Comparison of ENCODE assay signal across 21 cellular contexts in genomic region chr5:74816875-74817274, GRCh38. TPM values are rescaled to one million over a fixed set of nuclear protein-coding genes. Genes with fewer than 3 reads are reported as not detected.
DNase-seq lines count a peak whose midpoint lies in the region; ATAC-seq, FAIRE-seq and TF ChIP-seq lines count a peak whose summit lies in the region.
"Had no signal": no experiment of that assay in that cellular context is flagged by ENCODE, and none has a peak within 500 bp of the region (broad histone marks: within the 10 kb centered on the region; RNA-seq: fewer than 3 reads in every experiment).

No MANE protein-coding gene starts in this region.

- H2BK20ac ChIP-seq in H1 (ENCODE audit: low read length), result no peak overlapping the region

- H3K27ac ChIP-seq in A673 (ENCODE audit: low read depth, low read length, poor library complexity, severe bottlenecking), result no peak overlapping the region
- H3K27ac ChIP-seq in PC-3 (ENCODE audit: low read length), result no peak overlapping the region
- no peak overlapping the region for H3K27ac ChIP-seq in H1 (ENCODE audit: low read depth, low read length)
- peak overlapping the region; percentile 83 for H3K27ac ChIP-seq in iPS-20b (ENCODE audit: low read length)
- H3K27ac ChIP-seq: C4-2B, SJSA1 had no signal

- BruUV-seq in A673 (replicated peaks; lab: Mats Ljungman, UMichigan) (no TSS peak), PC-3 (replicated peaks; lab: Mats Ljungman, UMichigan) (no TSS peak)

- no peak overlapping the region for H3K4me3 ChIP-seq in A673 (ENCODE audit: low read depth, low read length, poor library complexity, severe bottlenecking)
- no peak overlapping the region for H3K4me3 ChIP-seq in PC-3 (ENCODE audit: low read length)
- peak overlapping the region in 1 of 4 experiments; percentile 23; a peak in 1 of 8 replicates for H3K4me3 ChIP-seq in H1 (ENCODE audit: extremely low read depth in 1 of 4, insufficient read depth in 2 of 4, low read depth in 3 of 4, low read length in 4 of 4)
- H3K4me3 ChIP-seq in iPS-20b (ENCODE audit: low read length), result peak overlapping the region; percentile 44; the same call in 1 of the 2 replicates
- H3K4me3 ChIP-seq: SJSA1 had no signal

- peak; percentile 88 for FAIRE-seq in H1 (lab: Jason Lieb, UNC)
- FAIRE-seq: GM12892, H54, RCC 7860 had no signal

- H2AK5ac ChIP-seq in H1 (ENCODE audit: low read depth, low read length), result no peak overlapping the region

- H3K4me2 ChIP-seq in PC-3 (ENCODE audit: low read length) (0 out of 2 replicates have a peak overlapping the region, but pooled peaks have one; percentile 4), H1 (ENCODE audit: insufficient read depth in 1 of 2, low read depth in 2 of 2, low read length in 2 of 2) (peak overlapping the region in 1 of 2 experiments; percentile 36; a peak in 1 of 4 replicates)

- TF ChIP-seq CTCF in A673 (conservative IDR thresholded peaks at IDR 0.05; ENCODE audit: low read depth, low read length), result no peak
- no peak for TF ChIP-seq CTCF in PC-3 (conservative IDR thresholded peaks at IDR 0.05; ENCODE audit: low read depth, low read length)
- TF ChIP-seq CTCF in H1 (IDR thresholded peaks at IDR 0.05; ENCODE audit: control extremely low read depth in 1 of 3, insufficient read depth in 1 of 3, low read depth in 1 of 3, low read length in 3 of 3), result no peak

- H3K79me2 ChIP-seq in PC-3 (ENCODE audit: low read length) (no peaks in the 10 kb centered on the region), H1 (ENCODE audit: control insufficient read depth in 1 of 2, insufficient read depth in 2 of 2, low read length in 2 of 2) (peaks cover 0 to 57% of the 10 kb centered on the region in 2 experiments; a peak in 2 of 4 replicates)

- no peak overlapping the region for H3K14ac ChIP-seq in H1 (ENCODE audit: insufficient read length)

- CTCF ChIA-PET in A673 (lab: Charles Lee) (no interaction called here), PC-3 (lab: Charles Lee) (no interaction called here), H1 (lab: Charles Lee; ENCODE audit: partially characterized antibody) (no interaction called here)

- TF ChIP-seq RAD21 in H1 (IDR thresholded peaks at IDR 0.05 in 1 of 2, conservative IDR thresholded peaks at IDR 0.05 in 1 of 2; ENCODE audit: low read depth in 2 of 2, low read length in 2 of 2), result no peak

- H3K9me2 ChIP-seq in PC-3 (replicated peaks; ENCODE audit: low read length), result no peaks in the 10 kb centered on the region

- no peak overlapping the region for H3K9ac ChIP-seq in PC-3 (ENCODE audit: low read length)
- H3K9ac ChIP-seq in H1 (replicated peaks in 1 of 4; ENCODE audit: extremely low read depth in 1 of 4, low read depth in 3 of 4, low read length in 3 of 4), result no peak overlapping the region
- H3K9ac ChIP-seq in iPS-20b (ENCODE audit: low read depth, low read length), result peak overlapping the region; percentile 31

- H3K9me3 ChIP-seq in A673 (ENCODE audit: low read depth, low read length, poor library complexity, severe bottlenecking) (no peaks in the 10 kb centered on the region), PC-3 (ENCODE audit: low read length) (no peaks in the 10 kb centered on the region), H1 (ENCODE audit: insufficient read depth in 2 of 2, low read depth in 1 of 2, low read length in 1 of 2) (no peaks in the 10 kb centered on the region), iPS-20b (ENCODE audit: insufficient read depth, low read depth, low read length) (no peaks in the 10 kb centered on the region)
- H3K9me3 ChIP-seq: SJSA1 had no signal

- peaks cover 3% of the 10 kb centered on the region; the same call in 1 of the 2 replicates for H3K79me1 ChIP-seq in H1 (ENCODE audit: low read depth, low read length)

- H3K18ac ChIP-seq in H1 (ENCODE audit: extremely low read depth, low read length), result no peak overlapping the region

- intact Hi-C loops in A673 (cut with micrococcal nuclease; ENCODE audit: unreplicated experiment) (no loop called here), PC-3 (cut with micrococcal nuclease) (no loop called here)

- no peak overlapping the region for H3K56ac ChIP-seq in H1 (replicated peaks; ENCODE audit: insufficient read length, low read depth, low read length)

- no peak overlapping the region for H4K91ac ChIP-seq in H1 (replicated peaks; ENCODE audit: insufficient read length, low read length)

- TF ChIP-seq POLR2A in H1 (IDR thresholded peaks at IDR 0.05; ENCODE audit: control extremely low read depth in 1 of 2, low read depth in 2 of 2, low read length in 2 of 2), result no peak

- peaks cover 23% of the 10 kb centered on the region for H3K4me1 ChIP-seq in A673 (ENCODE audit: insufficient read depth, low read length, poor library complexity, severe bottlenecking)
- peaks cover 11% of the 10 kb centered on the region; the same call in 1 of the 2 replicates for H3K4me1 ChIP-seq in PC-3 (ENCODE audit: insufficient read depth, low read length)
- H3K4me1 ChIP-seq in H1 (replicated peaks in 1 of 4; ENCODE audit: control insufficient read depth in 3 of 4, insufficient read depth in 4 of 4, low read length in 3 of 4), result peaks cover 0 to 27% (median 22%) of the 10 kb centered on the region in 4 experiments; a peak in 4 of 7 replicates
- peaks cover 50% of the 10 kb centered on the region for H3K4me1 ChIP-seq in iPS-20b (ENCODE audit: insufficient read depth, low read length)
- H3K4me1 ChIP-seq: SJSA1 had no signal

- H3K36me3 ChIP-seq in A673 (ENCODE audit: insufficient read depth, low read length, poor library complexity, severe bottlenecking), result no peaks in the 10 kb centered on the region
- H3K36me3 ChIP-seq in PC-3 (ENCODE audit: low read depth, low read length), result no peaks in the 10 kb centered on the region
- peaks cover 0 to 19% (median 9%) of the 10 kb centered on the region in 4 experiments; a peak in 2 of 8 replicates for H3K36me3 ChIP-seq in H1 (ENCODE audit: control insufficient read depth in 2 of 4, insufficient read depth in 4 of 4, low read length in 3 of 4)
- peaks cover 36% of the 10 kb centered on the region for H3K36me3 ChIP-seq in iPS-20b (ENCODE audit: insufficient read depth, low read depth, low read length)
- H3K36me3 ChIP-seq: SJSA1 had no signal

- DNase-seq in A673 (ENCODE audit: low spot score), result peak; percentile 81
- DNase-seq in PC-3, result no peak
- DNase-seq in H1 (ENCODE audit: low read depth in 1 of 2, low spot score in 2 of 2), result no peak
- no peak for DNase-seq in NCI-H1105 treated with DMSO at 0.1 percent for 48 hours (lab: John Stamatoyannopoulos, UW)
- DNase-seq in stimulated activated CD4-positive, alpha-beta T cell treated with anti-CD3 and anti-CD28 coated beads, Interleukin-4, amount 100 ng/mL, for 24 hours, result no peak
- DNase-seq: 8988T; CD8-positive, alpha-beta memory T cell; KBM-7; NCI-H1092 treated with DMSO at 0.1 percent for 48 hours; NCI-H146; NCI-H2029 treated with DMSO at 0.1 percent for 48 hours; NCI-H226; NCI-H510A treated with DMSO at 0.1 percent for 48 hours; NCI-H748 treated with DMSO at 0.1 percent for 48 hours had no signal

- H4K20me1 ChIP-seq in PC-3 (ENCODE audit: low read length) (no peaks in the 10 kb centered on the region), H1 (replicated peaks in 1 of 2; ENCODE audit: control insufficient read depth in 1 of 2, insufficient read depth in 2 of 2, low read length in 2 of 2) (no peaks in the 10 kb centered on the region)

- ATAC-seq in PC-3, result peak; percentile 29; the same call in 1 of the 2 replicates
- no peak for ATAC-seq in GM21786 (IDR thresholded peaks at IDR 0.05; ENCODE audit: unreplicated experiment)

- H2BK120ac ChIP-seq in H1 (replicated peaks; ENCODE audit: low read depth, low read length), result no peak overlapping the region

- POLR2A ChIA-PET in A673 (lab: Charles Lee; ENCODE audit: low non-redundant PET) (no interaction called here), PC-3 (lab: Charles Lee; ENCODE audit: unreplicated experiment) (interaction anchor here (0.7 kb wide), 1 partner anchor 259 kb away, joined by 4 read pairs; no protein-coding TSS in a partner anchor), H1 (lab: Charles Lee; ENCODE audit: partially characterized antibody) (interaction anchor here (0.8 to 2.3 kb wide), 2 partner anchors 36 to 49 kb away, joined by 3 to 4 read pairs; no protein-coding TSS in a partner anchor)

- no peak overlapping the region for H2AFZ ChIP-seq in PC-3 (ENCODE audit: low read length)
- H2AFZ ChIP-seq in H1 (ENCODE audit: low read length), result no peak overlapping the region

- no peaks in the 10 kb centered on the region for H3K27me3 ChIP-seq in A673 (replicated peaks; ENCODE audit: insufficient read depth, low read depth, low read length, poor library complexity)
- no peaks in the 10 kb centered on the region for H3K27me3 ChIP-seq in PC-3 (ENCODE audit: low read length)
- H3K27me3 ChIP-seq in H1 (replicated peaks in 1 of 4; ENCODE audit: control insufficient read depth in 3 of 4, extremely low read depth in 1 of 4, insufficient read depth in 3 of 4, low read length in 3 of 4), result no peaks in the 10 kb centered on the region
- no peaks in the 10 kb centered on the region for H3K27me3 ChIP-seq in iPS-20b (ENCODE audit: insufficient read depth, low read length)
- H3K27me3 ChIP-seq: SJSA1 had no signal

- no peaks in the 10 kb centered on the region for H3K23me2 ChIP-seq in H1 (ENCODE audit: low read depth, low read length)

- 0% methylated on average over 1 of the region's 1 CpG; no CpG with 5 or more reads in 1 of the 2 experiments for WGBS in H1 (ENCODE audit: extremely low coverage in 1 of 2, insufficient coverage in 1 of 2, insufficient read length in 1 of 2, insufficient replicate concordance in 2 of 2, low coverage in 1 of 2, low lambda C conversion rate in 2 of 2, missing lambda C conversion rate in 1 of 2), 2 experiments

- H4K5ac ChIP-seq in H1 (ENCODE audit: insufficient read length, low read depth, low read length), result no peak overlapping the region

- H3F3A ChIP-seq in PC-3 (ENCODE audit: low read length, unreplicated experiment), result no peaks in the 10 kb centered on the region

- TF ChIP-seq EP300 in H1 (IDR thresholded peaks at IDR 0.05; ENCODE audit: borderline replicate concordance in 1 of 2, low read depth in 2 of 2, low read length in 2 of 2), result no peak

- no peak overlapping the region for H4K8ac ChIP-seq in H1 (ENCODE audit: extremely low read depth, insufficient read depth, low read length)

- H3K23ac ChIP-seq in H1 (ENCODE audit: insufficient read length), result no peak overlapping the region

- no peak overlapping the region for H2BK12ac ChIP-seq in H1 (ENCODE audit: low read depth, low read length)

- H3K4ac ChIP-seq in H1 (replicated peaks; ENCODE audit: insufficient read length, low read depth, low read length), result no peak overlapping the region

- H2BK5ac ChIP-seq in H1 (ENCODE audit: low read depth, low read length), result no peak overlapping the region

- H2BK15ac ChIP-seq in H1 (ENCODE audit: low read length), result no peak overlapping the region

RNA-seq across cellular contexts. Expression of gene FAM169A, which starts 49.3 kb away (rescaled TPM):
- total RNA-seq in A673 (2021) (10.5 and 11.2 TPM in 2 replicates), PC-3 (2014; rRNA removed) (10.6 and 11.2 TPM in 2 replicates)
- total RNA-seq in H1 (2021; fragmentation: NEBNext Ultra II Directional; extraction: Animal tissue kit (Norgen Biotek cat#: 25700)), result 78.7 and 83.1 TPM in 2 replicates
- 9.0 and 12.6 TPM in 2 replicates for polyA plus RNA-seq in H1 (2011; rRNA removed)
- 17.4 TPM for polyA plus RNA-seq in H1 (2011; cell fraction: cytosol; rRNA removed)
- 13.0 TPM for polyA plus RNA-seq in H1 (2011; cell fraction: nucleus; rRNA removed)
- polyA plus RNA-seq in H1 (2012, experiment 1 of 2), result 12.2 to 25.3 TPM (median 17.9 TPM) in 4 replicates
- polyA plus RNA-seq in H1 (2012, experiment 2 of 2), result 1.5 TPM
- 29.1 TPM for polyA plus RNA-seq in H1 (2013, experiment 1 of 2)
- polyA plus RNA-seq in H1 (2013, experiment 2 of 2), result 30.1 TPM
- 45.6 and 62.0 TPM in 2 replicates for polyA minus RNA-seq in H1 (2011; rRNA and poly(A)+ RNA removed)
- polyA minus RNA-seq in H1 (2011; cell fraction: cytosol; rRNA and poly(A)+ RNA removed), result 30.0 TPM
- polyA minus RNA-seq in H1 (2011; cell fraction: nucleus; rRNA and poly(A)+ RNA removed), result 59.1 TPM

RNA-seq across cellular contexts. Expression of gene NSA2, which starts 49.8 kb away (rescaled TPM):
- total RNA-seq in A673 (2021) (76.8 and 111 TPM in 2 replicates), PC-3 (2014; rRNA removed) (51.5 and 55.8 TPM in 2 replicates)
- 66.6 and 68.7 TPM in 2 replicates for total RNA-seq in H1 (2021; fragmentation: NEBNext Ultra II Directional; extraction: Animal tissue kit (Norgen Biotek cat#: 25700))
- 8.7 and 17.0 TPM in 2 replicates for polyA plus RNA-seq in H1 (2011; rRNA removed)
- polyA plus RNA-seq in H1 (2011; cell fraction: cytosol; rRNA removed), result 70.0 TPM
- polyA plus RNA-seq in H1 (2011; cell fraction: nucleus; rRNA removed), result 15.3 TPM
- 48.2 to 62.8 TPM (median 51.4 TPM) in 4 replicates for polyA plus RNA-seq in H1 (2012, experiment 1 of 2)
- 4.8 TPM for polyA plus RNA-seq in H1 (2012, experiment 2 of 2)
- 121 TPM for polyA plus RNA-seq in H1 (2013, experiment 1 of 2)
- 113 TPM for polyA plus RNA-seq in H1 (2013, experiment 2 of 2)
- 3.7 and 4.8 TPM in 2 replicates for polyA minus RNA-seq in H1 (2011; rRNA and poly(A)+ RNA removed)
- polyA minus RNA-seq in H1 (2011; cell fraction: cytosol; rRNA and poly(A)+ RNA removed), result 20.0 TPM
- polyA minus RNA-seq in H1 (2011; cell fraction: nucleus; rRNA and poly(A)+ RNA removed), result 21.6 TPM

RNA-seq across cellular contexts. Expression of gene GFM2, which starts 50.0 kb away (rescaled TPM):
- 36.0 and 36.3 TPM in 2 replicates for total RNA-seq in A673 (2021)
- total RNA-seq in PC-3 (2014; rRNA removed), result 18.9 and 36.8 TPM in 2 replicates
- total RNA-seq in H1 (2021; fragmentation: NEBNext Ultra II Directional; extraction: Animal tissue kit (Norgen Biotek cat#: 25700)), result 29.5 and 30.6 TPM in 2 replicates
- 13.2 and 17.8 TPM in 2 replicates for polyA plus RNA-seq in H1 (2011; rRNA removed)
- 24.9 TPM for polyA plus RNA-seq in H1 (2011; cell fraction: cytosol; rRNA removed)
- 26.6 TPM for polyA plus RNA-seq in H1 (2011; cell fraction: nucleus; rRNA removed)
- polyA plus RNA-seq in H1 (2012, experiment 1 of 2), result 17.0 to 24.7 TPM (median 19.4 TPM) in 4 replicates
- polyA plus RNA-seq in H1 (2012, experiment 2 of 2), result 2.7 TPM
- polyA plus RNA-seq in H1 (2013, experiment 1 of 2), result 27.1 TPM
- polyA plus RNA-seq in H1 (2013, experiment 2 of 2), result 26.5 TPM
- polyA minus RNA-seq in H1 (2011; rRNA and poly(A)+ RNA removed), result 21.9 and 38.5 TPM in 2 replicates
- 14.7 TPM for polyA minus RNA-seq in H1 (2011; cell fraction: cytosol; rRNA and poly(A)+ RNA removed)
- polyA minus RNA-seq in H1 (2011; cell fraction: nucleus; rRNA and poly(A)+ RNA removed), result 34.4 TPM
